Comparison of ENCODE assay signal across 8 cellular contexts in the genomic region with DNA sequence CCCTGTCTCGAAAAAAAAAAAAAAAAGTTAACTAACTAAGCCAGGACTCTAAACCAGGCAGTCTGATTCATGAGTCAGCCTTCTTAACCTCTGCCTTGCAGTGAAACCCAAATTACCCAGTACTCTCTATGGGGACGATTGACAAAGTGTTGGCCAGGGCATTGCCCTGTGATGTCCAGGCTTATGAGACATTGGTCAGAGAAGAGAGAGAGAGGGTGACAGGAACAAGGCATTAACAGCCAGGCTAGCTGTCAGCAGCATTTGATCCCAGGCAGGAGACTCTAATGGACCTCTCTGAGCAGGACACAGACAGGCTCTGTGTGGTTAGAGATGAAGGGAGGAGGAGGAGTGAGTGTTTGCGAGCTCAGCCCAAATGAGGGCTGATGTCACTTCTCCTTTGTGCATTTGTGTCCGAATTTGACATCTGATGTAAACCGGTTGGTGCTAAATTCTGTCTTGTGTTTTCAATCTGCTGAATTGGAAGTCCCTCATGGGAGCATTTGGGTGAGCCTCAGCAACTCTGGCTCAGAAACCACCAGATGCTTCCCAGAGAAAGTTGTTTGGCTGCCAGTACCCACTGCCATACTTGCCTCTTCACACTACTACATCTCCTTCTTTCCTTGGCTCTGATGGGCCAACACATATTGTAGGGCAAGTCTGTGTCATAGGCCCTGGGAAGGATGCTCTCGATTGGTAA. TPM values are rescaled to one million over a fixed set of nuclear protein-coding genes. Genes with fewer than 3 reads are reported as not detected.
DNase-seq lines count a peak whose midpoint lies in the region; ATAC-seq and TF ChIP-seq lines count a peak whose summit lies in the region.

No MANE protein-coding gene starts in this region.

- H3K9me3 ChIP-seq in fibroblast of lung (ENCODE audit: control insufficient read depth, insufficient read depth, low read depth, low read length): no peaks in the 10 kb centered on the region
- no peaks in the 10 kb centered on the region for H3K9me3 ChIP-seq in ovary

- H3K4me2 ChIP-seq in fibroblast of lung (ENCODE audit: extremely low read depth, insufficient read depth, low read length): peak overlapping the region; percentile 9

- no peak overlapping the region for H3K9ac ChIP-seq in fibroblast of lung (ENCODE audit: insufficient read depth, low read length)

- TF ChIP-seq CTCF in AG10803 (conservative IDR thresholded peaks at IDR 0.05; ENCODE audit: low read length) (no peak), activated B cell treated with CpG ODN at 0.5 μM for 24 hours (IDR thresholded peaks at IDR 0.05) (no peak), fibroblast of lung (conservative IDR thresholded peaks at IDR 0.05 in 1 of 2, IDR thresholded peaks at IDR 0.05 in 1 of 2; ENCODE audit: low read depth in 1 of 2, low read length in 2 of 2) (no peak), ovary (IDR thresholded peaks at IDR 0.05) (no peak), brain microvascular endothelial cell (IDR thresholded peaks at IDR 0.05; ENCODE audit: low read depth, low read length, missing control alignments) (no peak)

- in situ Hi-C loops in brain microvascular endothelial cell (cut with HindIII; ENCODE audit: low pct_ligation_motif_present, low sequenced_read_pairs): no loop called here

- H3K4me3 ChIP-seq in AG10803 (ENCODE audit: low read length) (peak overlapping the region; percentile 24; the same call in 1 of the 2 replicates), fibroblast of lung (replicated peaks in 1 of 4; ENCODE audit: control extremely low read depth in 1 of 4, insufficient read depth in 1 of 4, low read depth in 3 of 4, low read length in 4 of 4) (no peak overlapping the region), ovary (no peak overlapping the region), brain microvascular endothelial cell (ENCODE audit: low read depth, low read length) (no peak overlapping the region)

- H3K9me3 Mint-ChIP-seq in activated B cell treated with CpG ODN at 0.5 μM for 24 hours: no peaks in the 10 kb centered on the region

- WGBS in ovary, 3 donors: 51 to 57% (median 55%) methylated on average over 6 of the region's 6 CpGs

- peak overlapping the region; percentile 80 for H3K4me3 Mint-ChIP-seq in activated B cell treated with CpG ODN at 0.5 μM for 24 hours

- H3K36me3 Mint-ChIP-seq in activated B cell treated with CpG ODN at 0.5 μM for 24 hours (ENCODE audit: low read depth): no peaks in the 10 kb centered on the region

- peak overlapping the region; percentile 8 for H3K27ac ChIP-seq in fibroblast of lung (ENCODE audit: insufficient read depth, low read length)
- peak overlapping the region; percentile 19 to 72 for H3K27ac ChIP-seq in ovary
- H3K27ac ChIP-seq in brain microvascular endothelial cell: no peak overlapping the region

- H3K27me3 Mint-ChIP-seq in activated B cell treated with CpG ODN at 0.5 μM for 24 hours: no peaks in the 10 kb centered on the region

- no peaks in the 10 kb centered on the region for H4K20me1 ChIP-seq in fibroblast of lung (ENCODE audit: control insufficient read depth, extremely low read depth, insufficient read depth, low read length)

- CTCF ChIA-PET in activated B cell treated with CpG ODN at 0.5 μM for 24 hours (lab: Charles Lee): interaction anchor here (0.9 to 1.3 kb wide), 5 partner anchors 16 to 111 kb away, joined by 3 to 4 read pairs (median 3); a partner anchor contains a TSS

- intact Hi-C loops in activated B cell treated with CpG ODN at 0.5 μM for 24 hours (cut with micrococcal nuclease): loop anchor here (1.0 to 10.0 kb wide), 7 partner anchors 13 to 1990 kb away; a partner anchor contains a TSS
- intact Hi-C loops in ovary (cut with DNase I): no loop called here

- no peak for TF ChIP-seq EP300 in ovary (IDR thresholded peaks at IDR 0.05)

- H3K4me1 ChIP-seq in fibroblast of lung (ENCODE audit: control insufficient read depth, extremely low read depth, insufficient read depth, low read length) (peaks cover 17% of the 10 kb centered on the region), ovary (ENCODE audit: insufficient read depth) (peaks cover 9% of the 10 kb centered on the region)

- peaks cover 81% of the 10 kb centered on the region for H3K4me1 Mint-ChIP-seq in activated B cell treated with CpG ODN at 0.5 μM for 24 hours

- no peaks in the 10 kb centered on the region for H3K36me3 ChIP-seq in fibroblast of lung (ENCODE audit: control insufficient read depth, insufficient read depth, low read length)
- no peaks in the 10 kb centered on the region for H3K36me3 ChIP-seq in ovary
- H3K36me3 ChIP-seq in brain microvascular endothelial cell (replicated peaks): no peaks in the 10 kb centered on the region

- H3K27ac Mint-ChIP-seq in activated B cell treated with CpG ODN at 0.5 μM for 24 hours: peak overlapping the region; percentile 98

- DNase-seq in AG10803 (ENCODE audit: low read depth) (peak; percentile 74), activated B cell treated with CpG ODN at 0.5 μM for 24 hours (peak; percentile 44), fibroblast of lung (ENCODE audit: low read depth in 2 of 2) (peak; percentile 43 to 65), ovary (no peak), mesenteric fat pad (ENCODE audit: low spot score) (no peak), brain microvascular endothelial cell (no peak)

- H3K27me3 ChIP-seq in fibroblast of lung (ENCODE audit: control insufficient read depth, insufficient read depth, low read length) (no peaks in the 10 kb centered on the region), ovary (no peaks in the 10 kb centered on the region), brain microvascular endothelial cell (replicated peaks) (no peaks in the 10 kb centered on the region)

- POLR2A ChIA-PET in activated B cell treated with CpG ODN at 0.5 μM for 24 hours (lab: Charles Lee): interaction anchor here (0.6 to 5.0 kb wide), 14 partner anchors 10 to 486 kb away, joined by 3 to 50 read pairs (median 4); a partner anchor contains a TSS

- H2AFZ ChIP-seq in fibroblast of lung (ENCODE audit: low read length): peak overlapping the region; percentile 65

- no peak for TF ChIP-seq POLR2A in ovary (IDR thresholded peaks at IDR 0.05)

- peak; percentile 49 for ATAC-seq in GM18909 (IDR thresholded peaks at IDR 0.05; ENCODE audit: poor library complexity, unreplicated experiment)
- peak; percentile 47 for ATAC-seq in HG03460 (IDR thresholded peaks at IDR 0.05; ENCODE audit: unreplicated experiment)
- peak; percentile 66 for ATAC-seq in activated B cell treated with CpG ODN at 0.5 μM for 24 hours (ENCODE audit: low read depth)

- no peaks in the 10 kb centered on the region for H3K79me2 ChIP-seq in fibroblast of lung (ENCODE audit: control insufficient read depth, insufficient read depth, low read length)

RNA-seq across cellular contexts. Expression of a gene that starts 4.3 kb away (rescaled TPM):
- not detected in 2 replicates for total RNA-seq in activated B cell treated with CpG ODN at 0.5 μM for 24 hours
- total RNA-seq in fibroblast of lung: not detected in 2 replicates
- 0.16 and 1.3 TPM in 2 replicates for polyA plus RNA-seq in fibroblast of lung
- 1.4 TPM in 1 of 2 replicates, not detected in the other for polyA plus RNA-seq in fibroblast of lung (2012)
- not detected in 2 replicates for polyA minus RNA-seq in fibroblast of lung (ENCODE audit: low replicate concordance)
- total RNA-seq in ovary: under 1 TPM in 2 of 7 donors, not detected in 5; 0.33 to 0.79 TPM
- polyA plus RNA-seq in ovary: under 1 TPM; 0.28 to 0.41 TPM
- 1.5 TPM for total RNA-seq in mesenteric fat pad

RNA-seq across cellular contexts. Expression of a gene that starts 15.8 kb away (rescaled TPM):
- 72.5 and 76.5 TPM in 2 replicates for total RNA-seq in activated B cell treated with CpG ODN at 0.5 μM for 24 hours
- total RNA-seq in fibroblast of lung: 81.9 and 106 TPM in 2 replicates
- polyA plus RNA-seq in fibroblast of lung: 137 TPM in 2 replicates
- polyA plus RNA-seq in fibroblast of lung (2012): 81.6 and 85.5 TPM in 2 replicates
- 71.1 and 102 TPM in 2 replicates for polyA minus RNA-seq in fibroblast of lung (ENCODE audit: low replicate concordance)
- total RNA-seq in ovary: 10 to 100 TPM; 29.8 to 76.8 (median 64.6) TPM
- polyA plus RNA-seq in ovary: 10 to 100 TPM; 20.5 to 37.8 TPM
- 124 TPM for total RNA-seq in mesenteric fat pad

RNA-seq across cellular contexts. Expression of a gene that starts 48.8 kb away (rescaled TPM):
- 4.1 and 4.7 TPM in 2 replicates for total RNA-seq in activated B cell treated with CpG ODN at 0.5 μM for 24 hours
- 13.1 and 22.0 TPM in 2 replicates for total RNA-seq in fibroblast of lung
- 10.4 and 23.3 TPM in 2 replicates for polyA plus RNA-seq in fibroblast of lung
- 7.3 and 17.8 TPM in 2 replicates for polyA plus RNA-seq in fibroblast of lung (2012)
- polyA minus RNA-seq in fibroblast of lung (ENCODE audit: low replicate concordance): 20.0 and 45.1 TPM in 2 replicates
- 1 to 10 TPM; 1.7 to 7.7 (median 2.9) TPM for total RNA-seq in ovary
- polyA plus RNA-seq in ovary: 1 to 10 TPM; 2.8 to 9.4 TPM
- 17.9 TPM for total RNA-seq in mesenteric fat pad

Comparison
In these comparisons a context has a peak if more than half of its experiments do, and no peak if none do; other contexts are left out.
1. DNase-seq: peak in AG10803 (single experiment), activated B cell treated with CpG ODN at 0.5 μM for 24 hours (single experiment) and fibroblast of lung (2 of 2); none in ovary (0 of 5), mesenteric fat pad (single experiment) and brain microvascular endothelial cell (single experiment).
2. Peak in every context shown above with its lines, with median percentiles within 50 percentile points of each other: ATAC-seq.